30 cellular contexts compared by ENCODE assay signal in genomic region chr3:29577250-29577649, GRCh38.
"Had no signal": no experiment of that assay in that cellular context is flagged by ENCODE, and none has a peak within 500 bp of the region (broad histone marks: within the 10 kb centered on the region; RNA-seq: fewer than 3 reads in every experiment).

No MANE protein-coding gene starts in this region.

- H3K4me1 Mint-ChIP-seq: activated CD4-positive, alpha-beta T cell treated with anti-CD3 and anti-CD28 coated beads, Interleukin-2, amount 10 ng/mL, durations not matched to agents 7 days and 5 days; activated naive CD4-positive, alpha-beta T cell treated with anti-CD3 and anti-CD28 coated beads, Interleukin-2, amount 50 U/mL, for 24 hours; activated naive CD8-positive, alpha-beta T cell treated with anti-CD3 and anti-CD28 coated beads, Interleukin-2, amount 50 U/mL, for 24 hours; activated T-helper 17 cell treated with anti-CD3 and anti-CD28 coated beads, Interleukin-2, amount 50 U/mL, for 72 hours; immature natural killer cell; naive B cell; nephron progenitor cell; T-helper 17 cell; WTC11 had no signal

- H3K4me1 ChIP-seq: colonic mucosa, pancreas had no signal

- H3K36me3 Mint-ChIP-seq: activated naive CD4-positive, alpha-beta T cell treated with anti-CD3 and anti-CD28 coated beads, Interleukin-2, amount 50 U/mL, for 24 hours; immature natural killer cell; naive B cell; type B pancreatic cell; WTC11 had no signal

- H3K9me3 ChIP-seq: colonic mucosa, esophagus squamous epithelium, neutrophil, pancreas, psoas muscle, thoracic aorta, vagina had no signal

- H3K4me3 ChIP-seq: colonic mucosa, esophagus squamous epithelium, pancreas, psoas muscle, thoracic aorta, vagina had no signal

- H3K9me3 Mint-ChIP-seq: activated CD8-positive, alpha-beta T cell treated with anti-CD3 and anti-CD28 coated beads for 36 hours; activated T-helper 17 cell treated with anti-CD3 and anti-CD28 coated beads, Interleukin-2, amount 50 U/mL, for 72 hours had no signal

- H3K27me3 Mint-ChIP-seq: activated CD4-positive, alpha-beta T cell treated with anti-CD3 and anti-CD28 coated beads, Interleukin-2, amount 10 ng/mL, durations not matched to agents 7 days and 5 days; activated naive CD8-positive, alpha-beta T cell treated with anti-CD3 and anti-CD28 coated beads, Interleukin-2, amount 50 U/mL, for 24 hours; activated T-helper 17 cell treated with anti-CD3 and anti-CD28 coated beads, Interleukin-2, amount 50 U/mL, for 72 hours; T-helper 17 cell; type B pancreatic cell had no signal

- H3K27ac Mint-ChIP-seq: activated CD4-positive, alpha-beta T cell treated with anti-CD3 and anti-CD28 coated beads, Interleukin-2, amount 10 ng/mL, durations not matched to agents 7 days and 5 days; activated CD8-positive, alpha-beta T cell treated with anti-CD3 and anti-CD28 coated beads for 36 hours; activated naive CD4-positive, alpha-beta T cell treated with anti-CD3 and anti-CD28 coated beads, Interleukin-2, amount 50 U/mL, for 24 hours; activated naive CD8-positive, alpha-beta T cell treated with anti-CD3 and anti-CD28 coated beads, Interleukin-2, amount 50 U/mL, for 24 hours; activated T-helper 17 cell treated with anti-CD3 and anti-CD28 coated beads, Interleukin-2, amount 50 U/mL, for 72 hours; immature natural killer cell; mesothelial cell of epicardium; naive B cell; nephron progenitor cell; T-helper 17 cell; type B pancreatic cell; WTC11 had no signal

- ATAC-seq: activated CD8-positive, alpha-beta T cell treated with anti-CD3 and anti-CD28 coated beads for 36 hours; activated naive CD8-positive, alpha-beta T cell treated with anti-CD3 and anti-CD28 coated beads, Interleukin-2, amount 50 U/mL, for 24 hours; activated T-cell treated with anti-CD3 and anti-CD28 coated beads, Interleukin-2, amount 50 U/mL, for 4 hours; activated T-helper 17 cell treated with anti-CD3 and anti-CD28 coated beads, Interleukin-2, amount 50 U/mL, for 72 hours; left lobe of liver; pancreas; T-helper 17 cell; WTC11 had no signal

- H3K27ac ChIP-seq: colonic mucosa, epithelial cell of prostate, esophagus squamous epithelium, neutrophil, pancreas, psoas muscle, thoracic aorta, vagina had no signal

- H3K27me3 ChIP-seq: colonic mucosa, esophagus squamous epithelium, neutrophil, pancreas, vagina had no signal

- H3K36me3 ChIP-seq: colonic mucosa, esophagus squamous epithelium, neutrophil, pancreas, thoracic aorta, vagina had no signal

- DNase-seq: activated CD4-positive, alpha-beta T cell treated with anti-CD3 and anti-CD28 coated beads for 1 hour; activated CD4-positive, alpha-beta T cell treated with anti-CD3 and anti-CD28 coated beads, Interleukin-2, amount 10 ng/mL, durations not matched to agents 7 days and 5 days; activated CD8-positive, alpha-beta T cell treated with anti-CD3 and anti-CD28 coated beads for 36 hours; activated gamma-delta T cell treated with Interleukin-2 at 50 U/mL for 16 hours; activated naive CD8-positive, alpha-beta T cell treated with anti-CD3 and anti-CD28 coated beads, Interleukin-2, amount 50 U/mL, for 24 hours; activated T-cell treated with anti-CD3 and anti-CD28 coated beads, Interleukin-2, amount 50 U/mL, for 4 hours; colonic mucosa; effector CD8-positive, alpha-beta T cell; esophagus squamous epithelium; glutamatergic neuron; hypothalamus; immature natural killer cell; kidney; naive B cell; nephron progenitor cell; stimulated activated naive CD4-positive, alpha-beta T cell treated with Interleukin-2 at 50 U/mL for 16 hours; T-helper 17 cell; T1000 had no signal

- H3K4me3 Mint-ChIP-seq: activated CD4-positive, alpha-beta T cell treated with anti-CD3 and anti-CD28 coated beads, Interleukin-2, amount 10 ng/mL, durations not matched to agents 7 days and 5 days; activated CD8-positive, alpha-beta T cell treated with anti-CD3 and anti-CD28 coated beads for 36 hours; activated naive CD4-positive, alpha-beta T cell treated with anti-CD3 and anti-CD28 coated beads, Interleukin-2, amount 50 U/mL, for 24 hours; activated naive CD8-positive, alpha-beta T cell treated with anti-CD3 and anti-CD28 coated beads, Interleukin-2, amount 50 U/mL, for 24 hours; activated T-cell treated with anti-CD3 and anti-CD28 coated beads, Interleukin-2, amount 50 U/mL, for 4 hours; activated T-helper 17 cell treated with anti-CD3 and anti-CD28 coated beads, Interleukin-2, amount 50 U/mL, for 72 hours; immature natural killer cell; mesothelial cell of epicardium; naive B cell; nephron progenitor cell; T-helper 17 cell; type B pancreatic cell; WTC11 had no signal
